In the genomic region with DNA sequence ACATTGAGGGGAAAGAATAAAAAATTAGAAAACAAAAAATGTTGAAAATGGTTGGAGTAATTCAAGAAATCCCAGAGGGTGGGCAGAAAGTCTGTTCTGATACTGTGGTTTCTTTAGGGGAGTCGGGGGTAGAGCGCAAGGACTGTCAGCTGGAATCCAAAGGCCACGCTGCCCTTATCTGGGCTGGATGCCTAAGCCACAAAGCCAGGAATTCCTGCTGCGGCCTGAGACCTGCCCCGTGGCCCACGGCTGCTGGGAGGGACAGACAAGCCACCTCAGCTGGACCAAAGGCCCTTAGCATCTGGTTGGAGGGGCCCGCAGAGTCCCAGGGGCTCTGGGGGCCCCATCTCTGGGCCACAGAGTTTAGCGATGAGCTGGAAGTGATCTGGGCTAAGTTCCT, we compare ENCODE assay signal across 23 cellular contexts.
DNase-seq lines count a peak whose midpoint lies in the region; FAIRE-seq and TF ChIP-seq lines count a peak whose summit lies in the region.
"Had no signal": no experiment of that assay in that cellular context is flagged by ENCODE, and none has a peak within 500 bp of the region (broad histone marks: within the 10 kb centered on the region; RNA-seq: fewer than 3 reads in every experiment).

No MANE protein-coding gene starts in this region.

- no peak overlapping the region for H3K27ac ChIP-seq in H1 (ENCODE audit: low read depth, low read length)
- H3K27ac ChIP-seq: brain microvascular endothelial cell, colonic mucosa, esophagus muscularis mucosa, gastroesophageal sphincter, prostate gland, suprapubic skin had no signal

- no peaks in the 10 kb centered on the region for H3K9me3 ChIP-seq in H1 (ENCODE audit: insufficient read depth in 2 of 2, low read depth in 1 of 2, low read length in 1 of 2)
- H3K9me3 ChIP-seq: colonic mucosa, esophagus muscularis mucosa, gastroesophageal sphincter, prostate gland, suprapubic skin had no signal

- H3K4ac ChIP-seq in H1 (replicated peaks; ENCODE audit: insufficient read length, low read depth, low read length), result no peak overlapping the region

- no peaks in the 10 kb centered on the region for H3K79me2 ChIP-seq in H1 (ENCODE audit: control insufficient read depth in 1 of 2, insufficient read depth in 2 of 2, low read length in 2 of 2)

- no peaks in the 10 kb centered on the region for H3K79me1 ChIP-seq in H1 (ENCODE audit: low read depth, low read length)

- POLR2A ChIA-PET in H1 (lab: Charles Lee; ENCODE audit: partially characterized antibody), result no interaction called here

- no peak overlapping the region for H4K5ac ChIP-seq in H1 (ENCODE audit: insufficient read length, low read depth, low read length)

- no peak for TF ChIP-seq RAD21 in H1 (IDR thresholded peaks at IDR 0.05 in 1 of 2, conservative IDR thresholded peaks at IDR 0.05 in 1 of 2; ENCODE audit: low read depth in 2 of 2, low read length in 2 of 2)

- no peak overlapping the region for H2BK20ac ChIP-seq in H1 (ENCODE audit: low read length)

- H3K4me3 ChIP-seq in H1 (ENCODE audit: extremely low read depth in 1 of 4, insufficient read depth in 2 of 4, low read depth in 3 of 4, low read length in 4 of 4), result no peak overlapping the region
- H3K4me3 ChIP-seq: colonic mucosa, esophagus muscularis mucosa, gastroesophageal sphincter, K562, lung, prostate gland, suprapubic skin had no signal

- H3K9ac ChIP-seq in H1 (replicated peaks in 1 of 4; ENCODE audit: extremely low read depth in 1 of 4, low read depth in 3 of 4, low read length in 3 of 4), result no peak overlapping the region

- no peak overlapping the region for H3K14ac ChIP-seq in H1 (ENCODE audit: insufficient read length)

- H4K20me1 ChIP-seq in H1 (replicated peaks in 1 of 2; ENCODE audit: control insufficient read depth in 1 of 2, insufficient read depth in 2 of 2, low read length in 2 of 2), result no peaks in the 10 kb centered on the region

- H3K23me2 ChIP-seq in H1 (ENCODE audit: low read depth, low read length), result no peaks in the 10 kb centered on the region

- H4K91ac ChIP-seq in H1 (replicated peaks; ENCODE audit: insufficient read length, low read length), result no peak overlapping the region

- H2AK5ac ChIP-seq in H1 (ENCODE audit: low read depth, low read length), result no peak overlapping the region

- no peak overlapping the region for H3K4me2 ChIP-seq in H1 (ENCODE audit: insufficient read depth in 1 of 2, low read depth in 2 of 2, low read length in 2 of 2)

- H3K56ac ChIP-seq in H1 (replicated peaks; ENCODE audit: insufficient read length, low read depth, low read length), result no peak overlapping the region

- no peak overlapping the region for H3K23ac ChIP-seq in H1 (ENCODE audit: insufficient read length)

- no peak overlapping the region for H3K18ac ChIP-seq in H1 (ENCODE audit: extremely low read depth, low read length)

- no peaks in the 10 kb centered on the region for H3K36me3 ChIP-seq in H1 (ENCODE audit: control insufficient read depth in 2 of 4, insufficient read depth in 4 of 4, low read length in 3 of 4)
- H3K36me3 ChIP-seq: colonic mucosa, esophagus muscularis mucosa, gastroesophageal sphincter, prostate gland, suprapubic skin had no signal

- no peak for TF ChIP-seq POLR2A in H1 (IDR thresholded peaks at IDR 0.05; ENCODE audit: control extremely low read depth in 1 of 2, low read depth in 2 of 2, low read length in 2 of 2)

- H3K4me1 Mint-ChIP-seq in progenitor cell of endocrine pancreas (ENCODE audit: low read depth), result peaks cover 4% of the 10 kb centered on the region

- H3K36me3 Mint-ChIP-seq in progenitor cell of endocrine pancreas (ENCODE audit: insufficient read depth), result no peaks in the 10 kb centered on the region
- H3K36me3 Mint-ChIP-seq: activated CD4-positive, alpha-beta memory T cell treated with anti-CD3 and anti-CD28 coated beads for 36 hours; activated naive CD8-positive, alpha-beta T cell had no signal

- H4K8ac ChIP-seq in H1 (ENCODE audit: extremely low read depth, insufficient read depth, low read length), result peak overlapping the region; percentile 35; the same call in 1 of the 2 replicates

- no peak overlapping the region for H2BK120ac ChIP-seq in H1 (replicated peaks; ENCODE audit: low read depth, low read length)

- TF ChIP-seq CTCF in H1 (IDR thresholded peaks at IDR 0.05; ENCODE audit: control extremely low read depth in 1 of 3, insufficient read depth in 1 of 3, low read depth in 1 of 3, low read length in 3 of 3) (no peak), progenitor cell of endocrine pancreas (IDR thresholded peaks at IDR 0.05; ENCODE audit: unreplicated experiment) (no peak)

- H3K9me3 Mint-ChIP-seq in progenitor cell of endocrine pancreas (ENCODE audit: low read depth), result no peaks in the 10 kb centered on the region
- H3K9me3 Mint-ChIP-seq: activated CD4-positive, alpha-beta memory T cell treated with anti-CD3 and anti-CD28 coated beads for 36 hours; activated T-helper 2 cell treated with anti-CD3 and anti-CD28 coated beads, Interferon-gamma antibody, Interleukin-2, Interleukin-4, amounts not matched to agents 10 μg/mL and 5 μg/mL and 100 μg/mL, durations not matched to agents 14 hours and 24 hours and 36 hours; CD4-positive, alpha-beta T cell had no signal

- FAIRE-seq in H1 (lab: Jason Lieb, UNC), result no peak
- FAIRE-seq: K562 had no signal

- no peak overlapping the region for H2BK12ac ChIP-seq in H1 (ENCODE audit: low read depth, low read length)

- H3K27me3 Mint-ChIP-seq in progenitor cell of endocrine pancreas, result peaks cover 33% of the 10 kb centered on the region
- H3K27me3 Mint-ChIP-seq: activated naive CD8-positive, alpha-beta T cell; CD4-positive, alpha-beta T cell had no signal

- H2BK5ac ChIP-seq in H1 (ENCODE audit: low read depth, low read length), result no peak overlapping the region

- no peak overlapping the region for H2AFZ ChIP-seq in H1 (ENCODE audit: low read length)

- WGBS in H1 (ENCODE audit: extremely low coverage in 1 of 2, insufficient coverage in 1 of 2, insufficient read length in 1 of 2, insufficient replicate concordance in 2 of 2, low coverage in 1 of 2, low lambda C conversion rate in 2 of 2, missing lambda C conversion rate in 1 of 2), 2 experiments, result 86% methylated on average over 8 of the region's 8 CpGs; no CpG with 5 or more reads in 1 of the 2 experiments

- CTCF ChIA-PET in H1 (lab: Charles Lee; ENCODE audit: partially characterized antibody), result interaction anchor here (0.7 to 2.4 kb wide), 14 partner anchors 11 to 165 kb away, joined by 3 to 9 read pairs (median 4); no protein-coding TSS in a partner anchor

- DNase-seq in AG08396 (ENCODE audit: low spot score) (peak; percentile 77), GM03348 (ENCODE audit: low spot score) (peak; percentile 46), H1 (ENCODE audit: low read depth in 1 of 2, low spot score in 2 of 2) (no peak), progenitor cell of endocrine pancreas (ENCODE audit: low spot score, unreplicated experiment) (peak; percentile 31), amniotic stem cell (lab: John Stamatoyannopoulos, UW) (no peak), superior temporal gyrus (ENCODE audit: extremely low spot score) (no peak), dermis blood vessel endothelial cell (no peak)
- DNase-seq: activated CD4-positive, alpha-beta memory T cell treated with anti-CD3 and anti-CD28 coated beads for 36 hours; brain microvascular endothelial cell; CD4-positive, alpha-beta T cell; colonic mucosa; MM.1S; NCI-H1417 treated with DMSO at 0.1 percent for 48 hours; NCI-H446; OCI-M1 had no signal

- H3K27ac Mint-ChIP-seq in progenitor cell of endocrine pancreas, result no peak overlapping the region
- H3K27ac Mint-ChIP-seq: activated CD4-positive, alpha-beta memory T cell treated with anti-CD3 and anti-CD28 coated beads for 36 hours; activated naive CD8-positive, alpha-beta T cell; activated T-helper 2 cell treated with anti-CD3 and anti-CD28 coated beads, Interferon-gamma antibody, Interleukin-2, Interleukin-4, amounts not matched to agents 10 μg/mL and 5 μg/mL and 100 μg/mL, durations not matched to agents 14 hours and 24 hours and 36 hours; CD4-positive, alpha-beta T cell had no signal

- no peak for TF ChIP-seq EP300 in H1 (IDR thresholded peaks at IDR 0.05; ENCODE audit: borderline replicate concordance in 1 of 2, low read depth in 2 of 2, low read length in 2 of 2)

- H3K27me3 ChIP-seq in H1 (replicated peaks in 1 of 4; ENCODE audit: control insufficient read depth in 3 of 4, extremely low read depth in 1 of 4, insufficient read depth in 3 of 4, low read length in 3 of 4), result 0 out of 7 replicates have a peak, but pooled peaks cover 0 to 2% (median 0%) of the 10 kb centered on the region in 4 experiments
- H3K27me3 ChIP-seq: brain microvascular endothelial cell, colonic mucosa, esophagus muscularis mucosa, gastroesophageal sphincter, suprapubic skin had no signal

- H2BK15ac ChIP-seq in H1 (ENCODE audit: low read length), result no peak overlapping the region

- H3K4me3 Mint-ChIP-seq in progenitor cell of endocrine pancreas (ENCODE audit: low read depth), result no peak overlapping the region
- H3K4me3 Mint-ChIP-seq: activated CD4-positive, alpha-beta memory T cell treated with anti-CD3 and anti-CD28 coated beads for 36 hours; activated naive CD8-positive, alpha-beta T cell; CD4-positive, alpha-beta T cell had no signal

- H3K4me1 ChIP-seq in H1 (replicated peaks in 1 of 4; ENCODE audit: control insufficient read depth in 3 of 4, insufficient read depth in 4 of 4, low read length in 3 of 4), result no peaks in the 10 kb centered on the region
- H3K4me1 ChIP-seq: colonic mucosa, gastroesophageal sphincter, prostate gland had no signal

TF ChIP-seq in H1, 55 proteins besides CTCF, POLR2A, EP300 and RAD21:
- TF ChIP-seq FOSL1 (IDR thresholded peaks at IDR 0.05; ENCODE audit: insufficient read depth, low read depth, low read length) (no peak), TEAD4 (IDR thresholded peaks at IDR 0.05; ENCODE audit: low read depth, low read length) (0 out of 2 replicates have a peak, but pooled peaks have one; percentile 10)
TF ChIP-seq in H1: peak in this region for 1.

Comparison
In these comparisons a context has a peak if more than half of its experiments do, and no peak if none do; other contexts are left out.
1. DNase-seq: peak in AG08396 (single experiment), GM03348 (single experiment) and progenitor cell of endocrine pancreas (single experiment); none in H1 (0 of 2), amniotic stem cell (single experiment), superior temporal gyrus (single experiment) and dermis blood vessel endothelial cell (single experiment).